In the genomic region with DNA sequence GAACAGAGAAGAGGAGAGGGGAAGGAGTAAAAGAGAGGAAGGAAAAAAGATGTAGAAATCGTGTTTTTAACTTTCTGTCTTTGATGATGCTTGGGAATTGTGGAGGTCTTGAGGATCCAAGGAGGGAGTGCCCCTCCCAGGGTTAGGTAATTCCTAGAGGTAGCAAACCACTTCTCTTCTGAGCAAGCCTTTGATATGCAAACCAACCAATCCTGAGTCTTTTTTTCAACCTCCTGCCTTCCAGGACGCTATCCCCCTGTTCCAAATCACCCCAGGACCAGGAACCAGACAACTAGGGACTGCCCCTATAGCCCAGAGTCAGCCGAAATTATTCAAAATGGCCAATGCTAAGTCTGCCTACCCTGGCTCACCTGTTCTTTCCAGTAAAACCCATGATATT, we compare ENCODE assay signal across 21 cellular contexts.
DNase-seq lines count a peak whose midpoint lies in the region; ATAC-seq, FAIRE-seq and TF ChIP-seq lines count a peak whose summit lies in the region.
"Had no signal": no experiment of that assay in that cellular context is flagged by ENCODE, and none has a peak within 500 bp of the region (broad histone marks: within the 10 kb centered on the region; RNA-seq: fewer than 3 reads in every experiment).

No MANE protein-coding gene starts in this region.

- peaks cover 14% of the 10 kb centered on the region for H3K27me3 Mint-ChIP-seq in MCF 10A (ENCODE audit: insufficient read depth, unreplicated experiment)
- peaks cover 13% of the 10 kb centered on the region for H3K27me3 Mint-ChIP-seq in activated naive CD4-positive, alpha-beta T cell treated with anti-CD3 and anti-CD28 coated beads, Interleukin-2, amount 10 ng/mL, durations not matched to agents 7 days and 5 days

- H2BK5ac ChIP-seq in H1 (ENCODE audit: low read depth, low read length): no peak overlapping the region; the same call in 1 of the 2 replicates

- H2BK120ac ChIP-seq in H1 (replicated peaks; ENCODE audit: low read depth, low read length): no peak overlapping the region

- CTCF ChIA-PET in MCF 10A (lab: Yijun Ruan, JAX): no interaction called here
- CTCF ChIA-PET in mammary epithelial cell (lab: Charles Lee; ENCODE audit: low non-redundant PET): no interaction called here
- CTCF ChIA-PET in H1 (lab: Charles Lee; ENCODE audit: partially characterized antibody): no interaction called here
- CTCF ChIA-PET in activated naive CD4-positive, alpha-beta T cell treated with anti-CD3 and anti-CD28 coated beads, Interleukin-2, amount 10 ng/mL, durations not matched to agents 7 days and 5 days (lab: Charles Lee): no interaction called here

- H2AK5ac ChIP-seq in H1 (ENCODE audit: low read depth, low read length): no peak overlapping the region

- no peaks in the 10 kb centered on the region for H3K9me3 Mint-ChIP-seq in MCF 10A (ENCODE audit: unreplicated experiment)
- H3K9me3 Mint-ChIP-seq in activated naive CD4-positive, alpha-beta T cell treated with anti-CD3 and anti-CD28 coated beads, Interleukin-2, amount 10 ng/mL, durations not matched to agents 7 days and 5 days: no peaks in the 10 kb centered on the region

- H3K27ac ChIP-seq in mammary epithelial cell (ENCODE audit: insufficient read depth, low read depth, low read length): no peak overlapping the region
- H3K27ac ChIP-seq in H1 (ENCODE audit: low read depth, low read length): no peak overlapping the region
- peak overlapping the region; percentile 30 for H3K27ac ChIP-seq in neural cell (ENCODE audit: low read length)
- H3K27ac ChIP-seq: BLaER1 treated with 17β-estradiol and CSF1 and Interleukin-3, amounts not matched to agents 10 nM and 100 nM; heart right ventricle; lower lobe of right lung; prostate gland; spleen; uterus had no signal

- TF ChIP-seq RAD21 in H1 (IDR thresholded peaks at IDR 0.05 in 1 of 2, conservative IDR thresholded peaks at IDR 0.05 in 1 of 2; ENCODE audit: low read depth in 2 of 2, low read length in 2 of 2): no peak
- no peak for TF ChIP-seq RAD21 in neural cell (conservative IDR thresholded peaks at IDR 0.05)

- FAIRE-seq in H1 (lab: Jason Lieb, UNC): peak; percentile 88
- FAIRE-seq: H54, keratinocyte had no signal

- H3K23ac ChIP-seq in H1 (ENCODE audit: insufficient read length): no peak overlapping the region

- 84% methylated on average over 3 of the region's 3 CpGs for WGBS in mammary epithelial cell (ENCODE audit: low coverage, missing lambda C conversion rate)
- WGBS in H1 (ENCODE audit: extremely low coverage in 1 of 2, insufficient coverage in 1 of 2, insufficient read length in 1 of 2, insufficient replicate concordance in 2 of 2, low coverage in 1 of 2, low lambda C conversion rate in 2 of 2, missing lambda C conversion rate in 1 of 2), 2 experiments: 38% methylated on average over 3 of the region's 3 CpGs; no CpG with 5 or more reads in 1 of the 2 experiments

- no peak overlapping the region for H3K56ac ChIP-seq in H1 (replicated peaks; ENCODE audit: insufficient read length, low read depth, low read length)

- H3K4me1 Mint-ChIP-seq in MCF 10A (ENCODE audit: insufficient read depth, unreplicated experiment): peaks cover 18% of the 10 kb centered on the region
- no peaks in the 10 kb centered on the region for H3K4me1 Mint-ChIP-seq in activated naive CD4-positive, alpha-beta T cell treated with anti-CD3 and anti-CD28 coated beads, Interleukin-2, amount 10 ng/mL, durations not matched to agents 7 days and 5 days

- H2BK15ac ChIP-seq in H1 (ENCODE audit: low read length): no peak overlapping the region

- no peaks in the 10 kb centered on the region for H3K9me3 ChIP-seq in mammary epithelial cell (replicated peaks; ENCODE audit: insufficient read depth, low read length)
- H3K9me3 ChIP-seq in H1 (ENCODE audit: insufficient read depth in 2 of 2, low read depth in 1 of 2, low read length in 1 of 2): peaks cover 0 to 2% of the 10 kb centered on the region in 2 experiments; a peak in 1 of 4 replicates
- H3K9me3 ChIP-seq in neural cell (ENCODE audit: low read length): no peaks in the 10 kb centered on the region
- H3K9me3 ChIP-seq: heart right ventricle, lower lobe of right lung, prostate gland, spleen, uterus had no signal

- H4K91ac ChIP-seq in H1 (replicated peaks; ENCODE audit: insufficient read length, low read length): no peak overlapping the region

- in situ Hi-C loops in mammary epithelial cell (cut with MboI; ENCODE audit: low sequenced_read_pairs in 2 of 2): no loop called here
- in situ Hi-C loops in KBM-7 (cut with MboI; ENCODE audit: low pct_unique_long_range_greater_than_20kb, low sequenced_read_pairs): no loop called here

- H4K20me1 ChIP-seq in mammary epithelial cell (ENCODE audit: insufficient read depth, low read length) (no peaks in the 10 kb centered on the region), H1 (replicated peaks in 1 of 2; ENCODE audit: control insufficient read depth in 1 of 2, insufficient read depth in 2 of 2, low read length in 2 of 2) (no peaks in the 10 kb centered on the region), neural cell (ENCODE audit: insufficient read depth) (no peaks in the 10 kb centered on the region)
- H4K20me1 ChIP-seq: BLaER1 treated with 17β-estradiol and CSF1 and Interleukin-3, amounts not matched to agents 10 nM and 100 nM had no signal

- TF ChIP-seq POLR2A in H1 (IDR thresholded peaks at IDR 0.05; ENCODE audit: control extremely low read depth in 1 of 2, low read depth in 2 of 2, low read length in 2 of 2): no peak

- DNase-seq in MCF 10A (ENCODE audit: unreplicated experiment): no peak
- no peak for DNase-seq in mammary epithelial cell
- peak in 1 of 2 experiments; percentile 40 for DNase-seq in H1 (ENCODE audit: low read depth in 1 of 2, low spot score in 2 of 2)
- no peak for DNase-seq in HCEC 1CT
- DNase-seq in activated naive CD4-positive, alpha-beta T cell treated with anti-CD3 and anti-CD28 coated beads, Interleukin-2, amount 10 ng/mL, durations not matched to agents 7 days and 5 days: no peak
- DNase-seq in KBM-7: no peak
- DNase-seq: activated effector memory CD4-positive, alpha-beta T cell treated with Interleukin-2 at 50 U/mL for 16 hours; Calu3; heart right ventricle; lower lobe of right lung; MM.1S; naive thymus-derived CD4-positive, alpha-beta T cell; spleen; stimulated activated CD4-positive, alpha-beta T cell treated with anti-CD3 and anti-CD28 coated beads, Interleukin-4, amount 100 ng/mL, for 4 hours; uterus had no signal

- H3K14ac ChIP-seq in H1 (ENCODE audit: insufficient read length): no peak overlapping the region

- H3K18ac ChIP-seq in H1 (ENCODE audit: extremely low read depth, low read length): no peak overlapping the region

- H3K4me3 ChIP-seq in mammary epithelial cell (replicated peaks in 1 of 3; ENCODE audit: insufficient read depth in 1 of 3, low read depth in 2 of 3, low read length in 3 of 3): no peak overlapping the region
- no peak overlapping the region for H3K4me3 ChIP-seq in H1 (ENCODE audit: extremely low read depth in 1 of 4, insufficient read depth in 2 of 4, low read depth in 3 of 4, low read length in 4 of 4)
- H3K4me3 ChIP-seq in neural cell (ENCODE audit: low read length): no peak overlapping the region
- H3K4me3 ChIP-seq: BLaER1 treated with 17β-estradiol and CSF1 and Interleukin-3, amounts not matched to agents 10 nM and 100 nM; heart right ventricle; lower lobe of right lung; prostate gland; spleen; uterus had no signal

- intact Hi-C loops in MCF 10A (cut with micrococcal nuclease) (loop anchor here (5.0 kb wide), 1 partner anchor 909 kb away; the partner anchor contains the start of gene MN1), mammary epithelial cell (cut with micrococcal nuclease) (no loop called here)

- no peaks in the 10 kb centered on the region for H3K36me3 Mint-ChIP-seq in MCF 10A (ENCODE audit: insufficient read depth, unreplicated experiment)
- H3K36me3 Mint-ChIP-seq in activated naive CD4-positive, alpha-beta T cell treated with anti-CD3 and anti-CD28 coated beads, Interleukin-2, amount 10 ng/mL, durations not matched to agents 7 days and 5 days: no peaks in the 10 kb centered on the region

- H4K5ac ChIP-seq in H1 (ENCODE audit: insufficient read length, low read depth, low read length): no peak overlapping the region

- no peak for ATAC-seq in GM18498 (IDR thresholded peaks at IDR 0.05; ENCODE audit: unreplicated experiment)
- ATAC-seq: heart right ventricle; lower lobe of right lung; naive thymus-derived CD4-positive, alpha-beta T cell had no signal

- H3K9ac ChIP-seq in mammary epithelial cell (ENCODE audit: insufficient read depth, low read length) (no peak overlapping the region), H1 (replicated peaks in 1 of 4; ENCODE audit: extremely low read depth in 1 of 4, low read depth in 3 of 4, low read length in 3 of 4) (no peak overlapping the region), neural cell (ENCODE audit: low read length) (no peak overlapping the region)
- H3K9ac ChIP-seq: BLaER1 treated with 17β-estradiol and CSF1 and Interleukin-3, amounts not matched to agents 10 nM and 100 nM had no signal

- H3K4me2 ChIP-seq in mammary epithelial cell (ENCODE audit: insufficient read depth, low read depth, low read length) (no peak overlapping the region), H1 (ENCODE audit: insufficient read depth in 1 of 2, low read depth in 2 of 2, low read length in 2 of 2) (peak overlapping the region; percentile 9 to 10; a peak in 3 of 4 replicates), neural cell (ENCODE audit: low read length) (no peak overlapping the region)
- H3K4me2 ChIP-seq: BLaER1 treated with 17β-estradiol and CSF1 and Interleukin-3, amounts not matched to agents 10 nM and 100 nM had no signal

- peak overlapping the region; percentile 59 for H3K27ac Mint-ChIP-seq in MCF 10A (ENCODE audit: low read depth, unreplicated experiment)
- H3K27ac Mint-ChIP-seq in activated naive CD4-positive, alpha-beta T cell treated with anti-CD3 and anti-CD28 coated beads, Interleukin-2, amount 10 ng/mL, durations not matched to agents 7 days and 5 days: no peak overlapping the region

- no peak overlapping the region for H2BK20ac ChIP-seq in H1 (ENCODE audit: low read length)

- peaks cover 21% of the 10 kb centered on the region for H3K4me1 ChIP-seq in mammary epithelial cell (ENCODE audit: insufficient read depth, low read length)
- peaks cover 1 to 13% (median 6%) of the 10 kb centered on the region in 4 experiments; a peak in 4 of 7 replicates for H3K4me1 ChIP-seq in H1 (replicated peaks in 1 of 4; ENCODE audit: control insufficient read depth in 3 of 4, insufficient read depth in 4 of 4, low read length in 3 of 4)
- H3K4me1 ChIP-seq: heart right ventricle, prostate gland, uterus had no signal

- H3K36me3 ChIP-seq in mammary epithelial cell (ENCODE audit: insufficient read depth, low read length) (no peaks in the 10 kb centered on the region), H1 (ENCODE audit: control insufficient read depth in 2 of 4, insufficient read depth in 4 of 4, low read length in 3 of 4) (no peaks in the 10 kb centered on the region), neural cell (ENCODE audit: insufficient read depth, low read length) (no peaks in the 10 kb centered on the region)
- H3K36me3 ChIP-seq: BLaER1 treated with 17β-estradiol and CSF1 and Interleukin-3, amounts not matched to agents 10 nM and 100 nM; heart right ventricle; lower lobe of right lung; prostate gland; spleen; uterus had no signal

- H3K79me2 ChIP-seq in mammary epithelial cell (ENCODE audit: insufficient read depth, low read length): no peaks in the 10 kb centered on the region
- no peaks in the 10 kb centered on the region for H3K79me2 ChIP-seq in H1 (ENCODE audit: control insufficient read depth in 1 of 2, insufficient read depth in 2 of 2, low read length in 2 of 2)
- no peaks in the 10 kb centered on the region for H3K79me2 ChIP-seq in neural cell (replicated peaks; ENCODE audit: insufficient read depth, low read length)

- BruUV-seq in MCF 10A (replicated peaks; lab: Mats Ljungman, UMichigan): no TSS peak
- BruUV-seq in mammary epithelial cell (replicated peaks; lab: Mats Ljungman, UMichigan): no TSS peak

- POLR2A ChIA-PET in MCF 10A (lab: Yijun Ruan, JAX) (no interaction called here), H1 (lab: Charles Lee; ENCODE audit: partially characterized antibody) (no interaction called here)

- H3F3A ChIP-seq in neural cell (ENCODE audit: insufficient read depth, low read length, poor library complexity, severe bottlenecking): no peaks in the 10 kb centered on the region

- TF ChIP-seq EP300 in H1 (IDR thresholded peaks at IDR 0.05; ENCODE audit: borderline replicate concordance in 1 of 2, low read depth in 2 of 2, low read length in 2 of 2) (no peak), neural cell (conservative IDR thresholded peaks at IDR 0.05; ENCODE audit: poor library complexity, severe bottlenecking) (no peak)

- H3K27me3 ChIP-seq in mammary epithelial cell (ENCODE audit: insufficient read depth, low read length) (no peaks in the 10 kb centered on the region), H1 (replicated peaks in 1 of 4; ENCODE audit: control insufficient read depth in 3 of 4, extremely low read depth in 1 of 4, insufficient read depth in 3 of 4, low read length in 3 of 4) (peaks cover 0 to 2% (median 0%) of the 10 kb centered on the region in 4 experiments; a peak in 1 of 7 replicates), neural cell (ENCODE audit: insufficient read depth, low read depth, low read length) (no peaks in the 10 kb centered on the region)
- H3K27me3 ChIP-seq: BLaER1 treated with 17β-estradiol and CSF1 and Interleukin-3, amounts not matched to agents 10 nM and 100 nM; uterus had no signal

- no peak overlapping the region for H4K8ac ChIP-seq in H1 (ENCODE audit: extremely low read depth, insufficient read depth, low read length)

- H3K79me1 ChIP-seq in H1 (ENCODE audit: low read depth, low read length): no peaks in the 10 kb centered on the region

- dilution Hi-C loops in mammary epithelial cell (cut with HindIII; ENCODE audit: low sequenced_read_pairs): no loop called here

- TF ChIP-seq CTCF in MCF 10A (IDR thresholded peaks at IDR 0.05; ENCODE audit: unreplicated experiment) (no peak), mammary epithelial cell (conservative IDR thresholded peaks at IDR 0.05 in 1 of 2, IDR thresholded peaks at IDR 0.05 in 1 of 2; ENCODE audit: extremely low read depth in 1 of 2, insufficient read depth in 1 of 2, low read depth in 1 of 2, low read length in 2 of 2) (no peak), H1 (IDR thresholded peaks at IDR 0.05; ENCODE audit: control extremely low read depth in 1 of 3, insufficient read depth in 1 of 3, low read depth in 1 of 3, low read length in 3 of 3) (no peak), neural cell (IDR thresholded peaks at IDR 0.05; ENCODE audit: poor library complexity, severe bottlenecking) (no peak)

- H3K23me2 ChIP-seq in H1 (ENCODE audit: low read depth, low read length): no peaks in the 10 kb centered on the region; the same call in 1 of the 2 replicates

- H2AFZ ChIP-seq in mammary epithelial cell (ENCODE audit: low read depth, low read length): no peak overlapping the region
- no peak overlapping the region for H2AFZ ChIP-seq in H1 (ENCODE audit: low read length)
- no peak overlapping the region for H2AFZ ChIP-seq in neural cell (ENCODE audit: low read depth, low read length)

- H3K4me3 Mint-ChIP-seq in MCF 10A (ENCODE audit: unreplicated experiment): no peak overlapping the region
- H3K4me3 Mint-ChIP-seq in activated naive CD4-positive, alpha-beta T cell treated with anti-CD3 and anti-CD28 coated beads, Interleukin-2, amount 10 ng/mL, durations not matched to agents 7 days and 5 days: no peak overlapping the region
- H3K4me3 Mint-ChIP-seq: naive thymus-derived CD4-positive, alpha-beta T cell had no signal

- 0 out of 2 replicates have a peak overlapping the region, but pooled peaks have one; percentile 4 for H2BK12ac ChIP-seq in H1 (ENCODE audit: low read depth, low read length)

- H3K9me2 ChIP-seq in neural cell (ENCODE audit: insufficient read depth, low read length): no peaks in the 10 kb centered on the region

- H3K4ac ChIP-seq in H1 (replicated peaks; ENCODE audit: insufficient read length, low read depth, low read length): no peak overlapping the region

Comparison
In these comparisons a context has a peak if more than half of its experiments do, and no peak if none do; other contexts are left out.
1. H3K4me2 ChIP-seq: peak in H1 (2 of 2); none in mammary epithelial cell (single experiment) and neural cell (single experiment).